ENCODE assay signal across 23 cellular contexts in the genomic region with DNA sequence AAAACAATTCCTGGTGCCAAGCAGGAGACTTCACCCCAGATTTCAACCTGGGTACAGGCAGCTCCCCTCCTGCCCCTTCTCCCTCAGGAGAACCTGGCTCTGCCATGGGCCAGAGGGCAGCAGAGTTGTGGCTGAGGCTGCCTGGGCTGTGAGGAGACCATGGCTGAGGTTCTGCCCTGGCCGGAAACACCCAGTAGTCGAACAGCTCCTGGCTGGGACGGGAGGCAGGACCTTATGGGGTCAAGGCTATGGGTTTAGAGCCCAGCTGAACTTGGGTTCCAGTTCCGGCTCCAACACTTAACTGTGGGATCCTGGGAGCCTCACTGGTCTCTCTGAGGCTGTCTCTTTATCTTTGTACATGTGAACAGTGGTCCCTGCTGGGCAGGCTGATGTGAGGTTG. TPM values are rescaled to one million over a fixed set of nuclear protein-coding genes. Genes with fewer than 3 reads are reported as not detected.
A peak's percentile ranks its signal among the peaks of the same experiment; 100 is the strongest.
DNase-seq lines count a peak whose midpoint lies in the region; ATAC-seq, FAIRE-seq and TF ChIP-seq lines count a peak whose summit lies in the region.
"Had no signal": no experiment of that assay in that cellular context is flagged by ENCODE, and none has a peak within 500 bp of the region (broad histone marks: within the 10 kb centered on the region; RNA-seq: fewer than 3 reads in every experiment).

No MANE protein-coding gene starts in this region.

- TF ChIP-seq EP300 in HepG2 (IDR thresholded peaks at IDR 0.05; ENCODE audit: low read depth in 2 of 2, low read length in 2 of 2) (no peak), HepG2 (CRISPR knock-in tag; IDR thresholded peaks at IDR 0.05; ENCODE audit: borderline replicate concordance) (no peak)

- H3K79me2 ChIP-seq in HepG2 (ENCODE audit: insufficient read depth, low read length) = no peaks in the 10 kb centered on the region

- no TSS peak for BruUV-seq in HepG2 (replicated peaks; lab: Mats Ljungman, UMichigan)

- H3K27me3 ChIP-seq in HepG2 (ENCODE audit: control insufficient read depth in 1 of 2, insufficient read depth in 2 of 2, low read length in 2 of 2) = no peaks in the 10 kb centered on the region
- H3K27me3 ChIP-seq in right lobe of liver = no peaks in the 10 kb centered on the region
- H3K27me3 ChIP-seq in mucosa of stomach (ENCODE audit: control insufficient read depth, insufficient read depth, low read length) = no peaks in the 10 kb centered on the region
- H3K27me3 ChIP-seq: BE2C, MG63 had no signal

- DNase-seq in HepG2 (ENCODE audit: low spot score) = no peak
- DNase-seq in right lobe of liver = no peak
- DNase-seq in RWPE1 (ENCODE audit: low spot score) = no peak
- no peak for DNase-seq in hepatic stellate cell (ENCODE audit: low spot score)
- DNase-seq: 8988T, ACHN, BE2C, KG1, MG63, NCI-H2029, NCI-H446 treated with DMSO at 0.1 percent for 48 hours, NCI-H526, PC-9, RPMI8226, SHP77 treated with DMSO at 0.1 percent for 48 hours had no signal

- no peaks in the 10 kb centered on the region for H3K36me3 ChIP-seq in HepG2 (replicated peaks in 1 of 2; ENCODE audit: control insufficient read depth in 1 of 2, insufficient read depth in 2 of 2, low read length in 2 of 2)
- H3K36me3 ChIP-seq in right lobe of liver = no peaks in the 10 kb centered on the region
- H3K36me3 ChIP-seq in mucosa of stomach (ENCODE audit: control insufficient read depth, insufficient read depth, low read length) = peaks cover 13% of the 10 kb centered on the region
- H3K36me3 ChIP-seq: BE2C, MG63 had no signal

- FAIRE-seq in HepG2 (lab: Jason Lieb, UNC) = no peak
- FAIRE-seq: D721Med had no signal

- H3K4me3 ChIP-seq in HepG2 (replicated peaks in 1 of 3; ENCODE audit: insufficient read depth in 1 of 3, low read depth in 2 of 3, low read length in 3 of 3) (no peak overlapping the region), right lobe of liver (no peak overlapping the region), mucosa of stomach (ENCODE audit: low read length) (no peak overlapping the region)
- H3K4me3 ChIP-seq: MG63, PC-9, SK-N-MC had no signal

- WGBS in HepG2 (ENCODE audit: low lambda C conversion rate) = 29% methylated on average over 4 of the region's 4 CpGs
- WGBS in right lobe of liver (ENCODE audit: insufficient coverage, low coverage, low lambda C conversion rate, missing lambda C conversion rate) = 83% methylated on average over 1 of the region's 4 CpGs

- POLR2A ChIA-PET in HepG2 (lab: Yijun Ruan, JAX) (interaction anchor here (1.3 kb wide), 1 partner anchor 34 kb away, joined by 4 read pairs; no protein-coding TSS in a partner anchor), RWPE1 (lab: Yijun Ruan, JAX; ENCODE audit: low non-redundant PET) (interaction anchor here (1.0 kb wide), 1 partner anchor 9 kb away, joined by 3 read pairs; the partner anchor contains the start of gene C6orf132)

- peak; percentile 10; the same call in 2 of the 3 replicates for ATAC-seq in HepG2
- no peak for ATAC-seq in right lobe of liver
- no peak for ATAC-seq in GM21619 (IDR thresholded peaks at IDR 0.05; ENCODE audit: unreplicated experiment)
- ATAC-seq in HG02840 (IDR thresholded peaks at IDR 0.05; ENCODE audit: low FRiP score, unreplicated experiment) = no peak

- in situ Hi-C loops in HepG2 (cut with HindIII; ENCODE audit: extremely low pct_ligation_motif_present, low pct_unique_long_range_greater_than_20kb) = no loop called here

- no peak for TF ChIP-seq RAD21 in HepG2 (CRISPR knock-in tag; IDR thresholded peaks at IDR 0.05)

- peaks cover 48% of the 10 kb centered on the region for H3K4me1 ChIP-seq in HepG2 (ENCODE audit: insufficient read depth, low read length)
- no peaks in the 10 kb centered on the region for H3K4me1 ChIP-seq in right lobe of liver
- H3K4me1 ChIP-seq in mucosa of stomach (ENCODE audit: control insufficient read depth, insufficient read depth, low read length) = peaks cover 70% of the 10 kb centered on the region

- no peaks in the 10 kb centered on the region for H4K20me1 ChIP-seq in HepG2 (ENCODE audit: insufficient read depth, low read length)

- H3K9me3 ChIP-seq in HepG2 (ENCODE audit: low read length) (no peaks in the 10 kb centered on the region), right lobe of liver (no peaks in the 10 kb centered on the region), mucosa of stomach (ENCODE audit: control insufficient read depth, low read length) (no peaks in the 10 kb centered on the region)
- H3K9me3 ChIP-seq: BE2C, MG63 had no signal

- H2AFZ ChIP-seq in HepG2 (ENCODE audit: low read length) = no peak overlapping the region
- H2AFZ ChIP-seq: PC-9 had no signal

- no peak overlapping the region for H3K4me2 ChIP-seq in HepG2 (ENCODE audit: low read depth, low read length)
- H3K4me2 ChIP-seq: PC-9 had no signal

- TF ChIP-seq CTCF in HepG2 (CRISPR knock-in tag; IDR thresholded peaks at IDR 0.05) (peak; percentile 31; the same call in 1 of the 2 replicates), right lobe of liver (IDR thresholded peaks at IDR 0.05) (no peak), RWPE1 (conservative IDR thresholded peaks at IDR 0.05; ENCODE audit: low read depth) (no peak)

- intact Hi-C loops in HepG2 (cut with micrococcal nuclease; ENCODE audit: unreplicated experiment) (no loop called here), right lobe of liver (cut with DNase I) (no loop called here)

- H3K9ac ChIP-seq in HepG2 (ENCODE audit: insufficient read depth, low read depth, low read length) = no peak overlapping the region
- peak overlapping the region; percentile 22 for H3K9ac ChIP-seq in mucosa of stomach (ENCODE audit: low read length)

- H3K27ac ChIP-seq in HepG2 (ENCODE audit: extremely low read length, insufficient read depth, low read length) (no peak overlapping the region), right lobe of liver (no peak overlapping the region), RWPE1 (peak overlapping the region; percentile 44)
- H3K27ac ChIP-seq: PC-9, SK-N-MC had no signal

- TF ChIP-seq POLR2A in HepG2 (IDR thresholded peaks at IDR 0.05; ENCODE audit: insufficient read depth in 1 of 2, low read depth in 2 of 2, low read length in 2 of 2) (no peak), right lobe of liver (IDR thresholded peaks at IDR 0.05) (no peak)

- CTCF ChIA-PET in HepG2 (lab: Yijun Ruan, JAX; ENCODE audit: low intra/inter-chr PET ratio, low total read pairs) = no interaction called here
- CTCF ChIA-PET in RWPE1 (lab: Yijun Ruan, JAX) = no interaction called here

TF ChIP-seq in HepG2, 621 proteins besides CTCF, POLR2A, EP300 and RAD21 (continues in another document):
- TF ChIP-seq NR2C2 (CRISPR knock-in tag; IDR thresholded peaks at IDR 0.05; ENCODE audit: borderline replicate concordance) = peak; percentile 52; the same call in 1 of the 2 replicates
- TF ChIP-seq MBD4 (IDR thresholded peaks at IDR 0.05; ENCODE audit: borderline replicate concordance, low read length) = no peak
- TF ChIP-seq HNF4A (CRISPR knock-in tag; IDR thresholded peaks at IDR 0.05) = peak; percentile 30; the same call in 1 of the 2 replicates

RNA-seq across cellular contexts. Expression of gene C6orf132, which starts 8.5 kb away (rescaled TPM):
- total RNA-seq in HepG2 (2016; rRNA removed; fragmentation: Illumina TruSeq; extraction: Trizol) (1.5 and 3.0 TPM in 2 replicates), right lobe of liver (under 1 TPM; 0.07 to 0.74 (median 0.34) TPM)
- total RNA-seq in HepG2 (2016; cell fraction: cytosol; rRNA removed; fragmentation: Illumina TruSeq; extraction: Trizol; ENCODE audit: low read depth) = 3.8 and 6.3 TPM in 2 replicates
- 1.5 and 2.5 TPM in 2 replicates for total RNA-seq in HepG2 (2016; cell fraction: insoluble cytoplasmic fraction; rRNA removed; fragmentation: Illumina TruSeq; extraction: Trizol)
- 5.3 and 6.4 TPM in 2 replicates for total RNA-seq in HepG2 (2016; cell fraction: membrane; rRNA removed; fragmentation: Illumina TruSeq; extraction: Trizol)
- 0.78 and 1.4 TPM in 2 replicates for total RNA-seq in HepG2 (2016; cell fraction: nucleus; rRNA removed; fragmentation: Illumina TruSeq; extraction: Trizol)
- polyA plus RNA-seq in HepG2 (2011; rRNA removed) = 0.78 and 0.85 TPM in 2 replicates
- polyA plus RNA-seq in HepG2 (2011; cell fraction: cytosol; rRNA removed) = 0.46 and 0.76 TPM in 2 replicates
- 0.88 and 1.0 TPM in 2 replicates for polyA plus RNA-seq in HepG2 (2011; cell fraction: nucleus; rRNA removed)
- 0.83 and 1.1 TPM in 2 replicates for polyA plus RNA-seq in HepG2 (2012)
- polyA plus RNA-seq in HepG2 (2016; cell fraction: cytosol; fragmentation: Illumina TruSeq; extraction: Trizol; ENCODE audit: low read depth) = 7.0 and 9.3 TPM in 2 replicates
- polyA plus RNA-seq in HepG2 (2016; cell fraction: insoluble cytoplasmic fraction; fragmentation: Illumina TruSeq; extraction: Trizol; ENCODE audit: low read depth) = 1.6 and 3.8 TPM in 2 replicates
- polyA plus RNA-seq in HepG2 (2016; cell fraction: membrane; fragmentation: Illumina TruSeq; extraction: Trizol; ENCODE audit: low read depth) = 6.1 and 6.6 TPM in 2 replicates
- polyA plus RNA-seq in HepG2 (2016; cell fraction: nucleus; fragmentation: Illumina TruSeq; extraction: Trizol; ENCODE audit: insufficient read depth, low read depth) = 1.1 and 1.6 TPM in 2 replicates
- 0.30 and 0.56 TPM in 2 replicates for polyA minus RNA-seq in HepG2 (2011; rRNA and poly(A)+ RNA removed; ENCODE audit: low replicate concordance)
- 0.97 TPM in 1 of 2 replicates, not detected in the other for polyA minus RNA-seq in HepG2 (2011; cell fraction: cytosol; rRNA and poly(A)+ RNA removed)
- 0.50 and 0.64 TPM in 2 replicates for polyA minus RNA-seq in HepG2 (2011; cell fraction: nucleus; rRNA and poly(A)+ RNA removed)
- total RNA-seq: H4, HT1080 had no signal
- polyA plus RNA-seq: CD14-positive monocyte had no signal

RNA-seq across cellular contexts. Expression of gene GUCA1A, which starts 39.2 kb away (rescaled TPM):
- total RNA-seq in HepG2 (2016; rRNA removed; fragmentation: Illumina TruSeq; extraction: Trizol) (not detected in 2 replicates), right lobe of liver (not detected)
- total RNA-seq in HepG2 (2016; cell fraction: cytosol; rRNA removed; fragmentation: Illumina TruSeq; extraction: Trizol; ENCODE audit: low read depth) = not detected in 2 replicates
- total RNA-seq in HepG2 (2016; cell fraction: insoluble cytoplasmic fraction; rRNA removed; fragmentation: Illumina TruSeq; extraction: Trizol) = not detected in 2 replicates
- not detected in 2 replicates for total RNA-seq in HepG2 (2016; cell fraction: membrane; rRNA removed; fragmentation: Illumina TruSeq; extraction: Trizol)
- total RNA-seq in HepG2 (2016; cell fraction: nucleus; rRNA removed; fragmentation: Illumina TruSeq; extraction: Trizol) = not detected in 2 replicates
- polyA plus RNA-seq in HepG2 (2011; rRNA removed) = not detected in 2 replicates
- not detected in 2 replicates for polyA plus RNA-seq in HepG2 (2011; cell fraction: cytosol; rRNA removed)
- not detected in 2 replicates for polyA plus RNA-seq in HepG2 (2011; cell fraction: nucleus; rRNA removed)
- not detected in 2 replicates for polyA plus RNA-seq in HepG2 (2012)
- not detected in 2 replicates for polyA plus RNA-seq in HepG2 (2016; cell fraction: cytosol; fragmentation: Illumina TruSeq; extraction: Trizol; ENCODE audit: low read depth)
- polyA plus RNA-seq in HepG2 (2016; cell fraction: insoluble cytoplasmic fraction; fragmentation: Illumina TruSeq; extraction: Trizol; ENCODE audit: low read depth) = not detected in 2 replicates
- polyA plus RNA-seq in HepG2 (2016; cell fraction: membrane; fragmentation: Illumina TruSeq; extraction: Trizol; ENCODE audit: low read depth) = not detected in 2 replicates
- not detected in 2 replicates for polyA plus RNA-seq in HepG2 (2016; cell fraction: nucleus; fragmentation: Illumina TruSeq; extraction: Trizol; ENCODE audit: insufficient read depth, low read depth)
- not detected in 2 replicates for polyA minus RNA-seq in HepG2 (2011; rRNA and poly(A)+ RNA removed; ENCODE audit: low replicate concordance)
- polyA minus RNA-seq in HepG2 (2011; cell fraction: cytosol; rRNA and poly(A)+ RNA removed) = not detected in 2 replicates
- polyA minus RNA-seq in HepG2 (2011; cell fraction: nucleus; rRNA and poly(A)+ RNA removed) = not detected in 2 replicates
- total RNA-seq: H4, HT1080, PC-9 had no signal
- polyA plus RNA-seq: CD14-positive monocyte had no signal
